In genomic region chr1:119772298-119772697, GRCh38 we compare ENCODE assay signal across 26 cellular contexts. TPM values are rescaled to one million over a fixed set of nuclear protein-coding genes. Genes with fewer than 3 reads are reported as not detected.
A peak's percentile ranks its signal among the peaks of the same experiment; 100 is the strongest.
DNase-seq lines count a peak whose midpoint lies in the region; ATAC-seq, FAIRE-seq and TF ChIP-seq lines count a peak whose summit lies in the region.
"Had no signal": no experiment of that assay in that cellular context is flagged by ENCODE, and none has a peak within 500 bp of the region (broad histone marks: within the 10 kb centered on the region; RNA-seq: fewer than 3 reads in every experiment).

No MANE protein-coding gene starts in this region.

- intact Hi-C loops in K562 (cut with micrococcal nuclease), result no loop called here
- intact Hi-C loops in HepG2 (cut with micrococcal nuclease; ENCODE audit: unreplicated experiment), result no loop called here
- intact Hi-C loops in right lobe of liver (cut with DNase I), result no loop called here
- intact Hi-C loops in testis (cut with DNase I; ENCODE audit: low total_unique reads), result no loop called here
- intact Hi-C loops in vagina (cut with DNase I), result no loop called here

- TF ChIP-seq POLR2A in A549 (IDR thresholded peaks at IDR 0.05; ENCODE audit: low read length) (no peak), K562 (conservative IDR thresholded peaks at IDR 0.05) (no peak), HepG2 (IDR thresholded peaks at IDR 0.05; ENCODE audit: insufficient read depth in 1 of 2, low read depth in 2 of 2, low read length in 2 of 2) (no peak), right lobe of liver (IDR thresholded peaks at IDR 0.05) (no peak), testis (IDR thresholded peaks at IDR 0.05) (no peak), vagina (IDR thresholded peaks at IDR 0.05) (no peak)

- H3K4me2 ChIP-seq in A549, result no peak overlapping the region
- H3K4me2 ChIP-seq in K562 (ENCODE audit: insufficient read depth, low read length), result no peak overlapping the region
- no peak overlapping the region for H3K4me2 ChIP-seq in HepG2 (ENCODE audit: low read depth, low read length)
- H3K4me2 ChIP-seq: BLaER1 had no signal

- BruUV-seq in K562 (replicated peaks; lab: Mats Ljungman, UMichigan) (no TSS peak), HepG2 (replicated peaks; lab: Mats Ljungman, UMichigan) (no TSS peak)

- TF ChIP-seq EP300 in A549 (IDR thresholded peaks at IDR 0.05) (no peak), K562 (IDR thresholded peaks at IDR 0.05; ENCODE audit: low read length) (no peak), HepG2 (IDR thresholded peaks at IDR 0.05; ENCODE audit: low read depth in 2 of 2, low read length in 2 of 2) (no peak), HepG2 (CRISPR knock-in tag; IDR thresholded peaks at IDR 0.05; ENCODE audit: borderline replicate concordance) (no peak)

- H3K9me3 ChIP-seq in A549 (no peaks in the 10 kb centered on the region), K562 (replicated peaks; ENCODE audit: control insufficient read depth, insufficient read depth, low read depth, low read length) (no peaks in the 10 kb centered on the region), HepG2 (ENCODE audit: low read length) (no peaks in the 10 kb centered on the region), right lobe of liver (no peaks in the 10 kb centered on the region), testis (no peaks in the 10 kb centered on the region), vagina (no peaks in the 10 kb centered on the region)
- H3K9me3 ChIP-seq: BE2C, BLaER1, Caco-2 had no signal

- H3K36me3 ChIP-seq in K562 (ENCODE audit: control insufficient read depth, insufficient read depth, low read length), result no peaks in the 10 kb centered on the region
- no peaks in the 10 kb centered on the region for H3K36me3 ChIP-seq in HepG2 (replicated peaks in 1 of 2; ENCODE audit: control insufficient read depth in 1 of 2, insufficient read depth in 2 of 2, low read length in 2 of 2)
- no peaks in the 10 kb centered on the region for H3K36me3 ChIP-seq in right lobe of liver
- H3K36me3 ChIP-seq in testis (ENCODE audit: low read depth, missing control alignments), result no peaks in the 10 kb centered on the region
- no peaks in the 10 kb centered on the region for H3K36me3 ChIP-seq in vagina
- H3K36me3 ChIP-seq: BE2C, BLaER1 had no signal

- H3K27me3 ChIP-seq in K562 (ENCODE audit: control insufficient read depth in 2 of 2, insufficient read depth in 2 of 2, low read length in 2 of 2) (peaks cover 5 to 9% of the 10 kb centered on the region in 2 experiments), HepG2 (ENCODE audit: control insufficient read depth in 1 of 2, insufficient read depth in 2 of 2, low read length in 2 of 2) (0 out of 5 replicates have a peak, but pooled peaks cover 0 to 1% of the 10 kb centered on the region in 2 experiments), right lobe of liver (no peaks in the 10 kb centered on the region), testis (no peaks in the 10 kb centered on the region), vagina (no peaks in the 10 kb centered on the region)
- H3K27me3 ChIP-seq: BLaER1 had no signal

- H4K20me1 ChIP-seq in K562 (replicated peaks; ENCODE audit: control insufficient read depth, insufficient read depth, low read length) (no peaks in the 10 kb centered on the region), HepG2 (ENCODE audit: insufficient read depth, low read length) (no peaks in the 10 kb centered on the region)
- H4K20me1 ChIP-seq: BLaER1 had no signal

- TF ChIP-seq RAD21 in A549 (conservative IDR thresholded peaks at IDR 0.05 in 1 of 2, IDR thresholded peaks at IDR 0.05 in 1 of 2) (no peak), K562 (CRISPR knock-in tag; conservative IDR thresholded peaks at IDR 0.05 in 1 of 2, IDR thresholded peaks at IDR 0.05 in 1 of 2) (no peak), HepG2 (CRISPR knock-in tag; IDR thresholded peaks at IDR 0.05) (no peak)

- no peaks in the 10 kb centered on the region for H3K9me1 ChIP-seq in K562 (ENCODE audit: control insufficient read depth, insufficient read depth, low read length)

- ATAC-seq in A549, result no peak
- ATAC-seq in K562, result no peak
- no peak for ATAC-seq in HepG2
- ATAC-seq in right lobe of liver, result no peak
- ATAC-seq in HG02763 (IDR thresholded peaks at IDR 0.05; ENCODE audit: unreplicated experiment), result no peak
- ATAC-seq: CD8-positive, alpha-beta T cell had no signal

- H3K4me1 ChIP-seq in A549 (no peaks in the 10 kb centered on the region; the same call in 2 of the 3 replicates), K562 (replicated peaks in 1 of 2; ENCODE audit: control insufficient read depth in 2 of 2, insufficient read depth in 2 of 2, low read length in 2 of 2) (no peaks in the 10 kb centered on the region), HepG2 (ENCODE audit: insufficient read depth, low read length) (peaks cover 98% of the 10 kb centered on the region), right lobe of liver (peaks cover 0 to 53% (median 24%) of the 10 kb centered on the region in 4 donors), testis (no peaks in the 10 kb centered on the region), vagina (no peaks in the 10 kb centered on the region)
- H3K4me1 ChIP-seq: BE2C, BLaER1 had no signal

- POLR2A ChIA-PET in A549 (lab: Yijun Ruan, JAX), result no interaction called here
- POLR2A ChIA-PET in K562 (lab: Yijun Ruan, JAX), result no interaction called here
- POLR2A ChIA-PET in HepG2 (lab: Yijun Ruan, JAX), result interaction anchor here (1.1 kb wide), 1 partner anchor 7 kb away, joined by 3 read pairs; no protein-coding TSS in a partner anchor

- DNase-seq in A549 (ENCODE audit: low read depth in 1 of 2, low spot score in 1 of 2) (no peak), K562 (ENCODE audit: extremely low read depth in 1 of 4, low spot score in 3 of 4) (no peak), HepG2 (ENCODE audit: low spot score) (no peak), right lobe of liver (no peak), C1 segment of cervical spinal cord (lab: John Stamatoyannopoulos, UW) (no peak), testis (no peak), vagina (ENCODE audit: extremely low spot score in 2 of 2) (no peak)
- DNase-seq: ACHN; BE2C; Caco-2; Calu3; CD4-positive, alpha-beta T cell; CD8-positive, alpha-beta T cell; DMS79 treated with DMSO at 0.1 percent for 48 hours; GF-D8 had no signal

- WGBS in A549 (ENCODE audit: missing lambda C conversion rate), result 77% methylated on average over 2 of the region's 2 CpGs
- WGBS in K562 (ENCODE audit: insufficient coverage, low coverage, missing lambda C conversion rate), result 0% methylated on average over 2 of the region's 2 CpGs
- WGBS in HepG2 (ENCODE audit: low lambda C conversion rate), result 87% methylated on average over 2 of the region's 2 CpGs
- 97% methylated on average over 2 of the region's 2 CpGs for WGBS in right lobe of liver (ENCODE audit: insufficient coverage, low coverage, low lambda C conversion rate, missing lambda C conversion rate)
- 96 to 100% methylated on average over 2 of the region's 2 CpGs for whole genome bisulfite sequencing in testis, 2 donors

- H3K27ac ChIP-seq in A549 (no peak overlapping the region), K562 (ENCODE audit: extremely low read depth, low read depth, low read length) (no peak overlapping the region), HepG2 (ENCODE audit: extremely low read length, insufficient read depth, low read length) (no peak overlapping the region), right lobe of liver (peak overlapping the region in 2 of 3 donors; percentile 83 to 88), testis (no peak overlapping the region), vagina (no peak overlapping the region)
- H3K27ac ChIP-seq: 22Rv1, BLaER1, C4-2B had no signal

- in situ Hi-C loops in K562 (cut with MboI), result no loop called here
- in situ Hi-C loops in HepG2 (cut with HindIII; ENCODE audit: extremely low pct_ligation_motif_present, low pct_unique_long_range_greater_than_20kb), result no loop called here

- H2AFZ ChIP-seq in K562 (ENCODE audit: low read depth, low read length) (no peak overlapping the region), HepG2 (ENCODE audit: low read length) (no peak overlapping the region)

- H3K4me3 ChIP-seq in A549 (no peak overlapping the region), K562 (no peak overlapping the region), HepG2 (replicated peaks in 1 of 3; ENCODE audit: insufficient read depth in 1 of 3, low read depth in 2 of 3, low read length in 3 of 3) (no peak overlapping the region), right lobe of liver (no peak overlapping the region), testis (no peak overlapping the region), vagina (no peak overlapping the region)
- H3K4me3 ChIP-seq: BLaER1 had no signal

- H3K9ac ChIP-seq in K562 (ENCODE audit: insufficient read depth in 1 of 2, low read depth in 2 of 2, low read length in 2 of 2) (no peak overlapping the region), HepG2 (ENCODE audit: insufficient read depth, low read depth, low read length) (no peak overlapping the region)
- H3K9ac ChIP-seq: BLaER1 had no signal

- FAIRE-seq in A549 (lab: Jason Lieb, UNC), result no peak
- no peak for FAIRE-seq in K562 (lab: Jason Lieb, UNC)
- no peak for FAIRE-seq in HepG2 (lab: Jason Lieb, UNC)
- FAIRE-seq: D721Med, G401.6, GM12891, GM19239 had no signal

- H3K79me2 ChIP-seq in K562 (ENCODE audit: control insufficient read depth, insufficient read depth, low read length) (no peaks in the 10 kb centered on the region), HepG2 (ENCODE audit: insufficient read depth, low read length) (no peaks in the 10 kb centered on the region)

- CTCF ChIA-PET in A549 (lab: Yijun Ruan, JAX), result interaction anchor here (1.0 kb wide), 1 partner anchor 31 kb away, joined by 3 read pairs; no protein-coding TSS in a partner anchor
- CTCF ChIA-PET in K562 (lab: Yijun Ruan, JAX; ENCODE audit: low intra/inter-chr PET ratio), result no interaction called here
- CTCF ChIA-PET in HepG2 (lab: Yijun Ruan, JAX; ENCODE audit: low intra/inter-chr PET ratio, low total read pairs), result no interaction called here

- TF ChIP-seq CTCF in A549 (IDR thresholded peaks at IDR 0.05), result no peak
- TF ChIP-seq CTCF in K562 (IDR thresholded peaks at IDR 0.05 in 2 of 3, conservative IDR thresholded peaks at IDR 0.05 in 1 of 3; ENCODE audit: insufficient read depth in 2 of 3, low read depth in 1 of 3, low read length in 3 of 3), result no peak
- TF ChIP-seq CTCF in HepG2 (CRISPR knock-in tag; IDR thresholded peaks at IDR 0.05), result no peak
- TF ChIP-seq CTCF in right lobe of liver (IDR thresholded peaks at IDR 0.05), result no peak
- no peak for TF ChIP-seq CTCF in testis (IDR thresholded peaks at IDR 0.05)
- no peak for TF ChIP-seq CTCF in vagina (IDR thresholded peaks at IDR 0.05)

RNA-seq across cellular contexts. Expression of gene HMGCS2, which starts 3.6 kb away (rescaled TPM):
- not detected in 2 replicates for polyA plus RNA-seq in A549 (2011; rRNA removed)
- polyA plus RNA-seq in A549 (2012; cell fraction: cytosol; rRNA removed), result not detected in 2 replicates
- polyA plus RNA-seq in A549 (2012; cell fraction: nucleus; rRNA removed), result not detected in 2 replicates
- polyA plus RNA-seq in A549 (2017; fragmentation: RNase III; extraction: RNeasy Plus Mini Kit Qiagen cat#74134 plus additional on column Dnase treatment), result not detected in 3 replicates
- not detected in 2 replicates for polyA minus RNA-seq in A549 (2011; rRNA and poly(A)+ RNA removed)
- not detected in 2 replicates for total RNA-seq in K562 (2011; cell fraction: chromatin; rRNA removed; ENCODE audit: low replicate concordance)
- not detected in 2 replicates for total RNA-seq in K562 (2011; cell fraction: nucleolus; rRNA removed)
- not detected in 2 replicates for total RNA-seq in K562 (2011; cell fraction: nucleoplasm; rRNA removed)
- not detected in 2 replicates for total RNA-seq in K562 (2014; rRNA removed)
- total RNA-seq in K562 (2014; rRNA removed; fragmentation: Illumina TruSeq; extraction: Trizol), result not detected in 2 replicates
- not detected in 2 replicates for total RNA-seq in K562 (2015; rRNA removed; fragmentation: Illumina TruSeq; extraction: Trizol)
- 0.13 and 0.18 TPM in 2 replicates for total RNA-seq in K562 (2021)
- not detected in 2 replicates for polyA plus RNA-seq in K562 (2011; rRNA removed)
- not detected in 2 replicates for polyA plus RNA-seq in K562 (2011; cell fraction: cytosol; rRNA removed)
- not detected in 2 replicates for polyA plus RNA-seq in K562 (2011; cell fraction: nucleus; rRNA removed)
- polyA plus RNA-seq in K562 (2012), result not detected in 2 replicates
- not detected in 2 replicates for polyA plus RNA-seq in K562 (2014; fragmentation: Illumina TruSeq; extraction: Trizol)
- polyA plus RNA-seq in K562 (2014; fragmentation: Nextera tagmentation; extraction: Ambion mirVana), result not detected
- not detected in 2 replicates for polyA plus RNA-seq in K562 (2014; rRNA removed)
- polyA minus RNA-seq in K562 (2011; rRNA and poly(A)+ RNA removed), result not detected in 2 replicates
- not detected in 2 replicates for polyA minus RNA-seq in K562 (2011; cell fraction: cytosol; rRNA and poly(A)+ RNA removed)
- not detected in 2 replicates for polyA minus RNA-seq in K562 (2011; cell fraction: nucleus; rRNA and poly(A)+ RNA removed)
- 1.5 and 1.6 TPM in 2 replicates for total RNA-seq in HepG2 (2016; rRNA removed; fragmentation: Illumina TruSeq; extraction: Trizol)
- total RNA-seq in HepG2 (2016; cell fraction: cytosol; rRNA removed; fragmentation: Illumina TruSeq; extraction: Trizol; ENCODE audit: low read depth), result 0.35 and 0.51 TPM in 2 replicates
- total RNA-seq in HepG2 (2016; cell fraction: insoluble cytoplasmic fraction; rRNA removed; fragmentation: Illumina TruSeq; extraction: Trizol), result 1.1 and 1.6 TPM in 2 replicates
- 0.24 and 0.28 TPM in 2 replicates for total RNA-seq in HepG2 (2016; cell fraction: membrane; rRNA removed; fragmentation: Illumina TruSeq; extraction: Trizol)
- 0.78 and 0.94 TPM in 2 replicates for total RNA-seq in HepG2 (2016; cell fraction: nucleus; rRNA removed; fragmentation: Illumina TruSeq; extraction: Trizol)
- 0.44 and 0.60 TPM in 2 replicates for polyA plus RNA-seq in HepG2 (2011; rRNA removed)
- polyA plus RNA-seq in HepG2 (2011; cell fraction: cytosol; rRNA removed), result 0.48 and 0.67 TPM in 2 replicates
- 0.29 and 0.38 TPM in 2 replicates for polyA plus RNA-seq in HepG2 (2011; cell fraction: nucleus; rRNA removed)
- 2.2 and 17.9 TPM in 2 replicates for polyA plus RNA-seq in HepG2 (2012)
- 0.10 and 0.24 TPM in 2 replicates for polyA plus RNA-seq in HepG2 (2016; cell fraction: cytosol; fragmentation: Illumina TruSeq; extraction: Trizol; ENCODE audit: low read depth)
- polyA plus RNA-seq in HepG2 (2016; cell fraction: insoluble cytoplasmic fraction; fragmentation: Illumina TruSeq; extraction: Trizol; ENCODE audit: low read depth), result 1.6 TPM in 2 replicates
- polyA plus RNA-seq in HepG2 (2016; cell fraction: membrane; fragmentation: Illumina TruSeq; extraction: Trizol; ENCODE audit: low read depth), result 0.42 and 0.52 TPM in 2 replicates
- 0.81 and 1.0 TPM in 2 replicates for polyA plus RNA-seq in HepG2 (2016; cell fraction: nucleus; fragmentation: Illumina TruSeq; extraction: Trizol; ENCODE audit: insufficient read depth, low read depth)
- polyA minus RNA-seq in HepG2 (2011; rRNA and poly(A)+ RNA removed; ENCODE audit: low replicate concordance), result 0.42 and 6.5 TPM in 2 replicates
- polyA minus RNA-seq in HepG2 (2011; cell fraction: cytosol; rRNA and poly(A)+ RNA removed), result 0.53 and 0.99 TPM in 2 replicates
- 0.64 and 1.2 TPM in 2 replicates for polyA minus RNA-seq in HepG2 (2011; cell fraction: nucleus; rRNA and poly(A)+ RNA removed)
- total RNA-seq in right lobe of liver, result 100 to 1,000 TPM; 390 to 938 (median 855) TPM
- total RNA-seq in testis, result 10 to 100 TPM in 1 of 2 donors, 1 to 10 TPM in 1; 2.5 to 43.6 TPM
- polyA plus RNA-seq in testis (ENCODE audit: insufficient read depth, low read depth, low replicate concordance), result 93.7 TPM
- 22.8 TPM for total RNA-seq in vagina
- total RNA-seq: A172; A673; Calu3; CD4-positive, alpha-beta T cell; CD8-positive, alpha-beta T cell had no signal
- polyA plus RNA-seq: AG04450 had no signal

RNA-seq across cellular contexts. Expression of gene REG4, which starts 39.0 kb away (rescaled TPM):
- polyA plus RNA-seq in A549 (2011; rRNA removed) (not detected in 2 replicates), A549 (2017; fragmentation: RNase III; extraction: RNeasy Plus Mini Kit Qiagen cat#74134 plus additional on column Dnase treatment) (not detected in 3 replicates), K562 (2011; rRNA removed) (not detected in 2 replicates), K562 (2014; fragmentation: Illumina TruSeq; extraction: Trizol) (not detected in 2 replicates), K562 (2014; fragmentation: Nextera tagmentation; extraction: Ambion mirVana) (not detected), K562 (2014; rRNA removed) (not detected in 2 replicates), HepG2 (2011; rRNA removed) (not detected in 2 replicates), testis (ENCODE audit: insufficient read depth, low read depth, low replicate concordance) (6.3 TPM)
- polyA plus RNA-seq in A549 (2012; cell fraction: cytosol; rRNA removed), result not detected in 2 replicates
- not detected in 2 replicates for polyA plus RNA-seq in A549 (2012; cell fraction: nucleus; rRNA removed)
- not detected in 2 replicates for polyA minus RNA-seq in A549 (2011; rRNA and poly(A)+ RNA removed)
- not detected in 2 replicates for total RNA-seq in K562 (2011; cell fraction: chromatin; rRNA removed; ENCODE audit: low replicate concordance)
- not detected in 2 replicates for total RNA-seq in K562 (2011; cell fraction: nucleolus; rRNA removed)
- not detected in 2 replicates for total RNA-seq in K562 (2011; cell fraction: nucleoplasm; rRNA removed)
- total RNA-seq in K562 (2014; rRNA removed) (not detected in 2 replicates), K562 (2014; rRNA removed; fragmentation: Illumina TruSeq; extraction: Trizol) (not detected in 2 replicates), K562 (2015; rRNA removed; fragmentation: Illumina TruSeq; extraction: Trizol) (not detected in 2 replicates), K562 (2021) (not detected in 2 replicates), HepG2 (2016; rRNA removed; fragmentation: Illumina TruSeq; extraction: Trizol) (not detected in 2 replicates), right lobe of liver (under 1 TPM in 1 of 6 experiments, not detected in 5; 0.20 TPM), testis (1 to 10 TPM in 1 of 2 donors, under 1 TPM in 1; 0.16 to 1.9 TPM), vagina (not detected)
- not detected in 2 replicates for polyA plus RNA-seq in K562 (2011; cell fraction: cytosol; rRNA removed)
- polyA plus RNA-seq in K562 (2011; cell fraction: nucleus; rRNA removed), result not detected in 2 replicates
- not detected in 2 replicates for polyA plus RNA-seq in K562 (2012)
- polyA minus RNA-seq in K562 (2011; rRNA and poly(A)+ RNA removed), result not detected in 2 replicates
- polyA minus RNA-seq in K562 (2011; cell fraction: cytosol; rRNA and poly(A)+ RNA removed), result not detected in 2 replicates
- not detected in 2 replicates for polyA minus RNA-seq in K562 (2011; cell fraction: nucleus; rRNA and poly(A)+ RNA removed)
- total RNA-seq in HepG2 (2016; cell fraction: cytosol; rRNA removed; fragmentation: Illumina TruSeq; extraction: Trizol; ENCODE audit: low read depth), result not detected in 2 replicates
- not detected in 2 replicates for total RNA-seq in HepG2 (2016; cell fraction: insoluble cytoplasmic fraction; rRNA removed; fragmentation: Illumina TruSeq; extraction: Trizol)
- not detected in 2 replicates for total RNA-seq in HepG2 (2016; cell fraction: membrane; rRNA removed; fragmentation: Illumina TruSeq; extraction: Trizol)
- not detected in 2 replicates for total RNA-seq in HepG2 (2016; cell fraction: nucleus; rRNA removed; fragmentation: Illumina TruSeq; extraction: Trizol)
- not detected in 2 replicates for polyA plus RNA-seq in HepG2 (2011; cell fraction: cytosol; rRNA removed)
- not detected in 2 replicates for polyA plus RNA-seq in HepG2 (2011; cell fraction: nucleus; rRNA removed)
- polyA plus RNA-seq in HepG2 (2012), result 0.15 TPM in 1 of 2 replicates, not detected in the other
- not detected in 2 replicates for polyA plus RNA-seq in HepG2 (2016; cell fraction: cytosol; fragmentation: Illumina TruSeq; extraction: Trizol; ENCODE audit: low read depth)
- polyA plus RNA-seq in HepG2 (2016; cell fraction: insoluble cytoplasmic fraction; fragmentation: Illumina TruSeq; extraction: Trizol; ENCODE audit: low read depth), result not detected in 2 replicates
- not detected in 2 replicates for polyA plus RNA-seq in HepG2 (2016; cell fraction: membrane; fragmentation: Illumina TruSeq; extraction: Trizol; ENCODE audit: low read depth)
- not detected in 2 replicates for polyA plus RNA-seq in HepG2 (2016; cell fraction: nucleus; fragmentation: Illumina TruSeq; extraction: Trizol; ENCODE audit: insufficient read depth, low read depth)
- 0.09 TPM in 1 of 2 replicates, not detected in the other for polyA minus RNA-seq in HepG2 (2011; rRNA and poly(A)+ RNA removed; ENCODE audit: low replicate concordance)
- polyA minus RNA-seq in HepG2 (2011; cell fraction: cytosol; rRNA and poly(A)+ RNA removed), result not detected in 2 replicates
- not detected in 2 replicates for polyA minus RNA-seq in HepG2 (2011; cell fraction: nucleus; rRNA and poly(A)+ RNA removed)
- total RNA-seq: A172, A673, Calu3 had no signal
- polyA plus RNA-seq: AG04450 had no signal

Comparison
In these comparisons a context has a peak if more than half of its experiments do, and no peak if none do; other contexts are left out.
1. H3K27ac ChIP-seq: peak in right lobe of liver (2 of 3); none in A549 (0 of 2), K562 (single experiment), HepG2 (single experiment), testis (0 of 2) and vagina (single experiment).
2. RNA of gene HMGCS2, which starts 3.6 kb away (total RNA-seq): 390 to 938 TPM in right lobe of liver; 2.5 to 43.6 TPM in testis, 22.8 TPM in vagina (single experiment), 0.24 to 1.6 TPM in HepG2 and 0.13 to 0.18 TPM in K562; every median in the first group is over 4 times any median in the second.